In genomic region chr2:204897561-204897960, GRCh38 we compare ENCODE assay signal across 1 cellular context.
TF ChIP-seq lines count a peak whose summit lies in the region.

No MANE protein-coding gene starts in this region.

TF ChIP-seq in HepG2, 621 proteins besides CTCF, POLR2A, EP300 and RAD21 (continued from another document):
- no peak for TF ChIP-seq ZNF629 (CRISPR knock-in tag; conservative IDR thresholded peaks at IDR 0.05)
- TF ChIP-seq CREM (IDR thresholded peaks at IDR 0.05) = 0 out of 2 replicates have a peak, but pooled peaks have one; percentile 22
- no peak for TF ChIP-seq CREM (CRISPR knock-in tag; IDR thresholded peaks at IDR 0.05)
- TF ChIP-seq SMAD1 (CRISPR knock-in tag; IDR thresholded peaks at IDR 0.05; ENCODE audit: borderline replicate concordance, low read depth) = no peak
- TF ChIP-seq KDM1A (CRISPR knock-in tag; IDR thresholded peaks at IDR 0.05) = no peak
- TF ChIP-seq SOX5 (CRISPR knock-in tag; IDR thresholded peaks at IDR 0.05; ENCODE audit: borderline replicate concordance) = peak; percentile 64; the same call in 1 of the 2 replicates
- TF ChIP-seq, protein P1, sequence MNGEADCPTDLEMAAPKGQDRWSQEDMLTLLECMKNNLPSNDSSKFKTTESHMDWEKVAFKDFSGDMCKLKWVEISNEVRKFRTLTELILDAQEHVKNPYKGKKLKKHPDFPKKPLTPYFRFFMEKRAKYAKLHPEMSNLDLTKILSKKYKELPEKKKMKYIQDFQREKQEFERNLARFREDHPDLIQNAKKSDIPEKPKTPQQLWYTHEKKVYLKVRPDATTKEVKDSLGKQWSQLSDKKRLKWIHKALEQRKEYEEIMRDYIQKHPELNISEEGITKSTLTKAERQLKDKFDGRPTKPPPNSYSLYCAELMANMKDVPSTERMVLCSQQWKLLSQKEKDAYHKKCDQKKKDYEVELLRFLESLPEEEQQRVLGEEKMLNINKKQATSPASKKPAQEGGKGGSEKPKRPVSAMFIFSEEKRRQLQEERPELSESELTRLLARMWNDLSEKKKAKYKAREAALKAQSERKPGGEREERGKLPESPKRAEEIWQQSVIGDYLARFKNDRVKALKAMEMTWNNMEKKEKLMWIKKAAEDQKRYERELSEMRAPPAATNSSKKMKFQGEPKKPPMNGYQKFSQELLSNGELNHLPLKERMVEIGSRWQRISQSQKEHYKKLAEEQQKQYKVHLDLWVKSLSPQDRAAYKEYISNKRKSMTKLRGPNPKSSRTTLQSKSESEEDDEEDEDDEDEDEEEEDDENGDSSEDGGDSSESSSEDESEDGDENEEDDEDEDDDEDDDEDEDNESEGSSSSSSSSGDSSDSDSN (CRISPR knock-in tag; IDR thresholded peaks at IDR 0.05) = no peak
- TF ChIP-seq FOXP4 (CRISPR knock-in tag; IDR thresholded peaks at IDR 0.05) = 0 out of 2 replicates have a peak, but pooled peaks have one; percentile 13
- no peak for TF ChIP-seq HIC2 (CRISPR knock-in tag; IDR thresholded peaks at IDR 0.05; ENCODE audit: low read depth)
- TF ChIP-seq TCF7L2 (IDR thresholded peaks at IDR 0.05; ENCODE audit: low read depth, low read length) = 0 out of 2 replicates have a peak, but pooled peaks have one; percentile 31
- no peak for TF ChIP-seq SOX13 (IDR thresholded peaks at IDR 0.05)
- peak in 1 of 2 experiments; percentile 19; a peak in 1 of 4 replicates for TF ChIP-seq SOX13 (CRISPR knock-in tag; conservative IDR thresholded peaks at IDR 0.05 in 1 of 2, IDR thresholded peaks at IDR 0.05 in 1 of 2)
